1 cellular context compared by ENCODE assay signal in the genomic region with DNA sequence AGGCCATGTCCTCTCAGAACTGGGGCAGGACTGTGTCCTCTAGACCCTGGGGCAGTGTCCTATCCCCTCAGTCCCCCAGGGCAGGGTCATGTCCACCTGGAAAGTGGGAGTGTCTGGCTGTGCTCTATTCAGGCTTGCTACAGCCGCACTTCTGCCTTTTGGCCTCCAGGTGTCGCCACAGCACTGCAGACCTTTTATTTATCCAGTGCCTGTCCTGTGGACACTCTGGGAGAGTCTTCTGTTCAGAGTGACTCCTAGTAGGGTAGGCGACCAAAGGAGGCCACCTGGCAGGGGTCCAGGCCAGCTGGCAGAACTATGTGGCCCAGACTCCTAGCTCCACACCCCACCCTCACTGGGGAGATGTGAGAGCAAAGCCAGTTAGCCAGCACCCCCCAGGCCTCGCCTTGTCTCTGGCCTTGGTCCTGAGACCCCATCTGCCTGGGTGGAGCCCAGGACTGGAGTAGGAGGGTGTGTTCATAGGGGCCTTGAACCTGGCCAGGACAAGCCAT.
A peak's percentile ranks its signal among the peaks of the same experiment; 100 is the strongest.
TF ChIP-seq lines count a peak whose summit lies in the region.

No MANE protein-coding gene starts in this region.

TF ChIP-seq in K562, 482 proteins besides CTCF, POLR2A, EP300 and RAD21 (continued from another document and continues in another):
- TF ChIP-seq, protein P1, sequence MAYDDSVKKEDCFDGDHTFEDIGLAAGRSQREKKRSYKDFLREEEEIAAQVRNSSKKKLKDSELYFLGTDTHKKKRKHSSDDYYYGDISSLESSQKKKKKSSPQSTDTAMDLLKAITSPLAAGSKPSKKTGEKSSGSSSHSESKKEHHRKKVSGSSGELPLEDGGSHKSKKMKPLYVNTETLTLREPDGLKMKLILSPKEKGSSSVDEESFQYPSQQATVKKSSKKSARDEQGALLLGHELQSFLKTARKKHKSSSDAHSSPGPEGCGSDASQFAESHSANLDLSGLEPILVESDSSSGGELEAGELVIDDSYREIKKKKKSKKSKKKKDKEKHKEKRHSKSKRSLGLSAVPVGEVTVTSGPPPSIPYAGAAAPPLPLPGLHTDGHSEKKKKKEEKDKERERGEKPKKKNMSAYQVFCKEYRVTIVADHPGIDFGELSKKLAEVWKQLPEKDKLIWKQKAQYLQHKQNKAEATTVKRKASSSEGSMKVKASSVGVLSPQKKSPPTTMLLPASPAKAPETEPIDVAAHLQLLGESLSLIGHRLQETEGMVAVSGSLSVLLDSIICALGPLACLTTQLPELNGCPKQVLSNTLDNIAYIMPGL (CRISPR knock-in tag; IDR thresholded peaks at IDR 0.05): no peak
- TF ChIP-seq, protein P2, sequence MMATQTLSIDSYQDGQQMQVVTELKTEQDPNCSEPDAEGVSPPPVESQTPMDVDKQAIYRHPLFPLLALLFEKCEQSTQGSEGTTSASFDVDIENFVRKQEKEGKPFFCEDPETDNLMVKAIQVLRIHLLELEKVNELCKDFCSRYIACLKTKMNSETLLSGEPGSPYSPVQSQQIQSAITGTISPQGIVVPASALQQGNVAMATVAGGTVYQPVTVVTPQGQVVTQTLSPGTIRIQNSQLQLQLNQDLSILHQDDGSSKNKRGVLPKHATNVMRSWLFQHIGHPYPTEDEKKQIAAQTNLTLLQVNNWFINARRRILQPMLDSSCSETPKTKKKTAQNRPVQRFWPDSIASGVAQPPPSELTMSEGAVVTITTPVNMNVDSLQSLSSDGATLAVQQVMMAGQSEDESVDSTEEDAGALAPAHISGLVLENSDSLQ (IDR thresholded peaks at IDR 0.05): no peak
- TF ChIP-seq ZNF507 (tag; conservative IDR thresholded peaks at IDR 0.05): no peak
- TF ChIP-seq ZNF316 (IDR thresholded peaks at IDR 0.05): no peak
- no peak for TF ChIP-seq SMARCA5 (IDR thresholded peaks at IDR 0.05)
- no peak for TF ChIP-seq RBM34 (IDR thresholded peaks at IDR 0.05; ENCODE audit: borderline replicate concordance, insufficient read depth, low read length)
- TF ChIP-seq, protein P3, sequence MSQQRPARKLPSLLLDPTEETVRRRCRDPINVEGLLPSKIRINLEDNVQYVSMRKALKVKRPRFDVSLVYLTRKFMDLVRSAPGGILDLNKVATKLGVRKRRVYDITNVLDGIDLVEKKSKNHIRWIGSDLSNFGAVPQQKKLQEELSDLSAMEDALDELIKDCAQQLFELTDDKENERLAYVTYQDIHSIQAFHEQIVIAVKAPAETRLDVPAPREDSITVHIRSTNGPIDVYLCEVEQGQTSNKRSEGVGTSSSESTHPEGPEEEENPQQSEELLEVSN (IDR thresholded peaks at IDR 0.05; ENCODE audit: borderline replicate concordance in 1 of 2, extremely low read depth in 1 of 2, insufficient read depth in 1 of 2, insufficient read length in 1 of 2, low read depth in 1 of 2, low read length in 1 of 2, poor library complexity in 1 of 2, severe bottlenecking in 1 of 2): no peak
- TF ChIP-seq ZNF766 (CRISPR knock-in tag; conservative IDR thresholded peaks at IDR 0.05): no peak
- TF ChIP-seq ZNF175 (CRISPR knock-in tag; IDR thresholded peaks at IDR 0.05; ENCODE audit: low read depth): no peak
- no peak for TF ChIP-seq PYGO2 (tag; IDR thresholded peaks at IDR 0.05)
- TF ChIP-seq ARNT (IDR thresholded peaks at IDR 0.05): 0 out of 4 replicates have a peak, but pooled peaks of 1 of the 2 experiments have one; percentile 32
- TF ChIP-seq PML (IDR thresholded peaks at IDR 0.05; ENCODE audit: low read length): no peak
- no peak for TF ChIP-seq XRCC3 (IDR thresholded peaks at IDR 0.05)
- TF ChIP-seq GABPA (tag; conservative IDR thresholded peaks at IDR 0.05; ENCODE audit: low read depth): no peak
- TF ChIP-seq, protein P4, sequence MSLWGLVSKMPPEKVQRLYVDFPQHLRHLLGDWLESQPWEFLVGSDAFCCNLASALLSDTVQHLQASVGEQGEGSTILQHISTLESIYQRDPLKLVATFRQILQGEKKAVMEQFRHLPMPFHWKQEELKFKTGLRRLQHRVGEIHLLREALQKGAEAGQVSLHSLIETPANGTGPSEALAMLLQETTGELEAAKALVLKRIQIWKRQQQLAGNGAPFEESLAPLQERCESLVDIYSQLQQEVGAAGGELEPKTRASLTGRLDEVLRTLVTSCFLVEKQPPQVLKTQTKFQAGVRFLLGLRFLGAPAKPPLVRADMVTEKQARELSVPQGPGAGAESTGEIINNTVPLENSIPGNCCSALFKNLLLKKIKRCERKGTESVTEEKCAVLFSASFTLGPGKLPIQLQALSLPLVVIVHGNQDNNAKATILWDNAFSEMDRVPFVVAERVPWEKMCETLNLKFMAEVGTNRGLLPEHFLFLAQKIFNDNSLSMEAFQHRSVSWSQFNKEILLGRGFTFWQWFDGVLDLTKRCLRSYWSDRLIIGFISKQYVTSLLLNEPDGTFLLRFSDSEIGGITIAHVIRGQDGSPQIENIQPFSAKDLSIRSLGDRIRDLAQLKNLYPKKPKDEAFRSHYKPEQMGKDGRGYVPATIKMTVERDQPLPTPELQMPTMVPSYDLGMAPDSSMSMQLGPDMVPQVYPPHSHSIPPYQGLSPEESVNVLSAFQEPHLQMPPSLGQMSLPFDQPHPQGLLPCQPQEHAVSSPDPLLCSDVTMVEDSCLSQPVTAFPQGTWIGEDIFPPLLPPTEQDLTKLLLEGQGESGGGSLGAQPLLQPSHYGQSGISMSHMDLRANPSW (CRISPR knock-in tag; IDR thresholded peaks at IDR 0.05): no peak
- no peak for TF ChIP-seq ZNF785 (CRISPR knock-in tag; IDR thresholded peaks at IDR 0.05)
- TF ChIP-seq SIN3B (IDR thresholded peaks at IDR 0.05; ENCODE audit: low read depth): 0 out of 2 replicates have a peak, but pooled peaks have one; percentile 26
- no peak for TF ChIP-seq ZNF239 (CRISPR knock-in tag; IDR thresholded peaks at IDR 0.05)
- no peak for TF ChIP-seq YBX1 (IDR thresholded peaks at IDR 0.05)
- TF ChIP-seq, protein P5, sequence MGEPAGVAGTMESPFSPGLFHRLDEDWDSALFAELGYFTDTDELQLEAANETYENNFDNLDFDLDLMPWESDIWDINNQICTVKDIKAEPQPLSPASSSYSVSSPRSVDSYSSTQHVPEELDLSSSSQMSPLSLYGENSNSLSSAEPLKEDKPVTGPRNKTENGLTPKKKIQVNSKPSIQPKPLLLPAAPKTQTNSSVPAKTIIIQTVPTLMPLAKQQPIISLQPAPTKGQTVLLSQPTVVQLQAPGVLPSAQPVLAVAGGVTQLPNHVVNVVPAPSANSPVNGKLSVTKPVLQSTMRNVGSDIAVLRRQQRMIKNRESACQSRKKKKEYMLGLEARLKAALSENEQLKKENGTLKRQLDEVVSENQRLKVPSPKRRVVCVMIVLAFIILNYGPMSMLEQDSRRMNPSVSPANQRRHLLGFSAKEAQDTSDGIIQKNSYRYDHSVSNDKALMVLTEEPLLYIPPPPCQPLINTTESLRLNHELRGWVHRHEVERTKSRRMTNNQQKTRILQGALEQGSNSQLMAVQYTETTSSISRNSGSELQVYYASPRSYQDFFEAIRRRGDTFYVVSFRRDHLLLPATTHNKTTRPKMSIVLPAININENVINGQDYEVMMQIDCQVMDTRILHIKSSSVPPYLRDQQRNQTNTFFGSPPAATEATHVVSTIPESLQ (CRISPR knock-in tag; IDR thresholded peaks at IDR 0.05): 0 out of 2 replicates have a peak, but pooled peaks have one; percentile 39
- no peak for TF ChIP-seq NEUROD1 (IDR thresholded peaks at IDR 0.05; ENCODE audit: borderline replicate concordance, low read depth, low read length, partially characterized antibody)
- no peak for TF ChIP-seq SAFB2 (IDR thresholded peaks at IDR 0.05; ENCODE audit: borderline replicate concordance, low read depth, low read length, severe bottlenecking)
- TF ChIP-seq MAFG (tag; conservative IDR thresholded peaks at IDR 0.05): no peak
- TF ChIP-seq IFI16 (CRISPR knock-in tag; IDR thresholded peaks at IDR 0.05): no peak
- TF ChIP-seq KLF1 (tag; IDR thresholded peaks at IDR 0.05): no peak
- no peak for TF ChIP-seq E2F3 (CRISPR knock-in tag; IDR thresholded peaks at IDR 0.05)
- TF ChIP-seq MECOM (CRISPR knock-in tag; IDR thresholded peaks at IDR 0.05): no peak
- peak; percentile 68; the same call in 1 of the 2 replicates for TF ChIP-seq CBFB (CRISPR knock-in tag; IDR thresholded peaks at IDR 0.05)
- TF ChIP-seq ZFP1 (CRISPR knock-in tag; IDR thresholded peaks at IDR 0.05): no peak
- TF ChIP-seq ZNF184 (CRISPR knock-in tag; IDR thresholded peaks at IDR 0.05): no peak
- TF ChIP-seq PHF8 (IDR thresholded peaks at IDR 0.05; ENCODE audit: borderline replicate concordance, low read length): no peak
- TF ChIP-seq, protein P6, sequence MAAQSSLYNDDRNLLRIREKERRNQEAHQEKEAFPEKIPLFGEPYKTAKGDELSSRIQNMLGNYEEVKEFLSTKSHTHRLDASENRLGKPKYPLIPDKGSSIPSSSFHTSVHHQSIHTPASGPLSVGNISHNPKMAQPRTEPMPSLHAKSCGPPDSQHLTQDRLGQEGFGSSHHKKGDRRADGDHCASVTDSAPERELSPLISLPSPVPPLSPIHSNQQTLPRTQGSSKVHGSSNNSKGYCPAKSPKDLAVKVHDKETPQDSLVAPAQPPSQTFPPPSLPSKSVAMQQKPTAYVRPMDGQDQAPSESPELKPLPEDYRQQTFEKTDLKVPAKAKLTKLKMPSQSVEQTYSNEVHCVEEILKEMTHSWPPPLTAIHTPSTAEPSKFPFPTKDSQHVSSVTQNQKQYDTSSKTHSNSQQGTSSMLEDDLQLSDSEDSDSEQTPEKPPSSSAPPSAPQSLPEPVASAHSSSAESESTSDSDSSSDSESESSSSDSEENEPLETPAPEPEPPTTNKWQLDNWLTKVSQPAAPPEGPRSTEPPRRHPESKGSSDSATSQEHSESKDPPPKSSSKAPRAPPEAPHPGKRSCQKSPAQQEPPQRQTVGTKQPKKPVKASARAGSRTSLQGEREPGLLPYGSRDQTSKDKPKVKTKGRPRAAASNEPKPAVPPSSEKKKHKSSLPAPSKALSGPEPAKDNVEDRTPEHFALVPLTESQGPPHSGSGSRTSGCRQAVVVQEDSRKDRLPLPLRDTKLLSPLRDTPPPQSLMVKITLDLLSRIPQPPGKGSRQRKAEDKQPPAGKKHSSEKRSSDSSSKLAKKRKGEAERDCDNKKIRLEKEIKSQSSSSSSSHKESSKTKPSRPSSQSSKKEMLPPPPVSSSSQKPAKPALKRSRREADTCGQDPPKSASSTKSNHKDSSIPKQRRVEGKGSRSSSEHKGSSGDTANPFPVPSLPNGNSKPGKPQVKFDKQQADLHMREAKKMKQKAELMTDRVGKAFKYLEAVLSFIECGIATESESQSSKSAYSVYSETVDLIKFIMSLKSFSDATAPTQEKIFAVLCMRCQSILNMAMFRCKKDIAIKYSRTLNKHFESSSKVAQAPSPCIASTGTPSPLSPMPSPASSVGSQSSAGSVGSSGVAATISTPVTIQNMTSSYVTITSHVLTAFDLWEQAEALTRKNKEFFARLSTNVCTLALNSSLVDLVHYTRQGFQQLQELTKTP (IDR thresholded peaks at IDR 0.05; ENCODE audit: low read depth in 1 of 2, partially characterized antibody in 2 of 2): peak in 1 of 2 experiments; percentile 43
- no peak for TF ChIP-seq HNRNPUL1 (IDR thresholded peaks at IDR 0.05; ENCODE audit: low read length)
- TF ChIP-seq CREBBP (IDR thresholded peaks at IDR 0.05; ENCODE audit: low read depth, low read length): no peak
- TF ChIP-seq ZNF197 (CRISPR knock-in tag; IDR thresholded peaks at IDR 0.05; ENCODE audit: low read depth): no peak
- no peak for TF ChIP-seq NELFE (IDR thresholded peaks at IDR 0.05; ENCODE audit: insufficient read depth, insufficient read length)
- TF ChIP-seq STAT5B (CRISPR knock-in tag; IDR thresholded peaks at IDR 0.05): no peak
- TF ChIP-seq ZNF444 (CRISPR knock-in tag; IDR thresholded peaks at IDR 0.05): no peak
- TF ChIP-seq TBP (optimal IDR thresholded peaks at IDR 0.05; ENCODE audit: low read depth, low read length): no peak
- no peak for TF ChIP-seq NRF1 (conservative IDR thresholded peaks at IDR 0.05 in 1 of 2, IDR thresholded peaks at IDR 0.05 in 1 of 2)
- TF ChIP-seq GATAD2B (IDR thresholded peaks at IDR 0.05; ENCODE audit: borderline replicate concordance): no peak
- TF ChIP-seq, protein P7, sequence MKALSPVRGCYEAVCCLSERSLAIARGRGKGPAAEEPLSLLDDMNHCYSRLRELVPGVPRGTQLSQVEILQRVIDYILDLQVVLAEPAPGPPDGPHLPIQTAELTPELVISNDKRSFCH (CRISPR knock-in tag; IDR thresholded peaks at IDR 0.05): no peak
- TF ChIP-seq, protein P7 (tag; IDR thresholded peaks at IDR 0.05): 0 out of 2 replicates have a peak, but pooled peaks have one; percentile 49
- TF ChIP-seq SAP30 (IDR thresholded peaks at IDR 0.05; ENCODE audit: borderline replicate concordance, insufficient read depth, low read depth, low read length, poor library complexity, severe bottlenecking): no peak
- TF ChIP-seq CBFA2T3 (IDR thresholded peaks at IDR 0.05): no peak
- TF ChIP-seq, protein P8, sequence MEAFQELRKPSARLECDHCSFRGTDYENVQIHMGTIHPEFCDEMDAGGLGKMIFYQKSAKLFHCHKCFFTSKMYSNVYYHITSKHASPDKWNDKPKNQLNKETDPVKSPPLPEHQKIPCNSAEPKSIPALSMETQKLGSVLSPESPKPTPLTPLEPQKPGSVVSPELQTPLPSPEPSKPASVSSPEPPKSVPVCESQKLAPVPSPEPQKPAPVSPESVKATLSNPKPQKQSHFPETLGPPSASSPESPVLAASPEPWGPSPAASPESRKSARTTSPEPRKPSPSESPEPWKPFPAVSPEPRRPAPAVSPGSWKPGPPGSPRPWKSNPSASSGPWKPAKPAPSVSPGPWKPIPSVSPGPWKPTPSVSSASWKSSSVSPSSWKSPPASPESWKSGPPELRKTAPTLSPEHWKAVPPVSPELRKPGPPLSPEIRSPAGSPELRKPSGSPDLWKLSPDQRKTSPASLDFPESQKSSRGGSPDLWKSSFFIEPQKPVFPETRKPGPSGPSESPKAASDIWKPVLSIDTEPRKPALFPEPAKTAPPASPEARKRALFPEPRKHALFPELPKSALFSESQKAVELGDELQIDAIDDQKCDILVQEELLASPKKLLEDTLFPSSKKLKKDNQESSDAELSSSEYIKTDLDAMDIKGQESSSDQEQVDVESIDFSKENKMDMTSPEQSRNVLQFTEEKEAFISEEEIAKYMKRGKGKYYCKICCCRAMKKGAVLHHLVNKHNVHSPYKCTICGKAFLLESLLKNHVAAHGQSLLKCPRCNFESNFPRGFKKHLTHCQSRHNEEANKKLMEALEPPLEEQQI (IDR thresholded peaks at IDR 0.05): no peak
- TF ChIP-seq KAT2B (IDR thresholded peaks at IDR 0.05; ENCODE audit: low read depth, low read length): no peak
- no peak for TF ChIP-seq TCF7L2 (IDR thresholded peaks at IDR 0.05; ENCODE audit: low read depth, low read length)
- TF ChIP-seq, protein P9, sequence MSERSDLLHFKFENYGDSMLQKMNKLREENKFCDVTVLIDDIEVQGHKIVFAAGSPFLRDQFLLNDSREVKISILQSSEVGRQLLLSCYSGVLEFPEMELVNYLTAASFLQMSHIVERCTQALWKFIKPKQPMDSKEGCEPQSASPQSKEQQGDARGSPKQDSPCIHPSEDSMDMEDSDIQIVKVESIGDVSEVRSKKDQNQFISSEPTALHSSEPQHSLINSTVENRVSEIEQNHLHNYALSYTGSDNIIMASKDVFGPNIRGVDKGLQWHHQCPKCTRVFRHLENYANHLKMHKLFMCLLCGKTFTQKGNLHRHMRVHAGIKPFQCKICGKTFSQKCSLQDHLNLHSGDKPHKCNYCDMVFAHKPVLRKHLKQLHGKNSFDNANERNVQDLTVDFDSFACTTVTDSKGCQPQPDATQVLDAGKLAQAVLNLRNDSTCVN (CRISPR knock-in tag; IDR thresholded peaks at IDR 0.05): 0 out of 2 replicates have a peak, but pooled peaks have one; percentile 6
- TF ChIP-seq ZSCAN32 (CRISPR knock-in tag; IDR thresholded peaks at IDR 0.05): no peak
- TF ChIP-seq ZNF699 (CRISPR knock-in tag; IDR thresholded peaks at IDR 0.05; ENCODE audit: insufficient replicate concordance): no peak
